ENCODE assay signal across 1 cellular context in the genomic region with DNA sequence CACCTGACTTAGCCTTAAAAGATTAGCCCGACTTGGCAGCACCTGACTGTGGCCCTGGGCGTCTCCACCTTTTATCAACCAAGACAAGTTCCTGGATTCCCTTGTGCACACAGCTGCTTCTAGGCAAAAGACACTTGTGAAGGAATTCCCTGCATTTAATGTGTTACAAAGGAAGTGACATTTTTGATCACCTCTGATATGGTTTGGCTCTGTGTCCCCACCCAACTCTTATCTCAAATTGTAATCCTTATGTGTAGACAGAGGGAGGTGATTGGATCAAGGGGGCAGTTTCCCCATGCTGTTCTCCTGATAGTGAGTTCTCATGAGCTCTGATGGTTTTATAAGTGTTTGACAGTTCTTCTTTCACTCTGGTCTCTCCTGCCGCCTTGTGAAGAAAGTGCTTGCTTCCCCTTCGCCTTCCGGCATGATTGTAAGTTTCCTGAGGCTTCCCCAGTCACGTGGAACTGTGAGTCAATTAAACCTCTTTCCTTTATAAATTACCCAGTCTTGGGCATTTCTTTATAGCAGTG.
TF ChIP-seq lines count a peak whose summit lies in the region.

No MANE protein-coding gene starts in this region.

TF ChIP-seq in K562, 482 proteins besides CTCF, POLR2A, EP300 and RAD21 (continued from another document and continues in another):
- TF ChIP-seq, protein P1, sequence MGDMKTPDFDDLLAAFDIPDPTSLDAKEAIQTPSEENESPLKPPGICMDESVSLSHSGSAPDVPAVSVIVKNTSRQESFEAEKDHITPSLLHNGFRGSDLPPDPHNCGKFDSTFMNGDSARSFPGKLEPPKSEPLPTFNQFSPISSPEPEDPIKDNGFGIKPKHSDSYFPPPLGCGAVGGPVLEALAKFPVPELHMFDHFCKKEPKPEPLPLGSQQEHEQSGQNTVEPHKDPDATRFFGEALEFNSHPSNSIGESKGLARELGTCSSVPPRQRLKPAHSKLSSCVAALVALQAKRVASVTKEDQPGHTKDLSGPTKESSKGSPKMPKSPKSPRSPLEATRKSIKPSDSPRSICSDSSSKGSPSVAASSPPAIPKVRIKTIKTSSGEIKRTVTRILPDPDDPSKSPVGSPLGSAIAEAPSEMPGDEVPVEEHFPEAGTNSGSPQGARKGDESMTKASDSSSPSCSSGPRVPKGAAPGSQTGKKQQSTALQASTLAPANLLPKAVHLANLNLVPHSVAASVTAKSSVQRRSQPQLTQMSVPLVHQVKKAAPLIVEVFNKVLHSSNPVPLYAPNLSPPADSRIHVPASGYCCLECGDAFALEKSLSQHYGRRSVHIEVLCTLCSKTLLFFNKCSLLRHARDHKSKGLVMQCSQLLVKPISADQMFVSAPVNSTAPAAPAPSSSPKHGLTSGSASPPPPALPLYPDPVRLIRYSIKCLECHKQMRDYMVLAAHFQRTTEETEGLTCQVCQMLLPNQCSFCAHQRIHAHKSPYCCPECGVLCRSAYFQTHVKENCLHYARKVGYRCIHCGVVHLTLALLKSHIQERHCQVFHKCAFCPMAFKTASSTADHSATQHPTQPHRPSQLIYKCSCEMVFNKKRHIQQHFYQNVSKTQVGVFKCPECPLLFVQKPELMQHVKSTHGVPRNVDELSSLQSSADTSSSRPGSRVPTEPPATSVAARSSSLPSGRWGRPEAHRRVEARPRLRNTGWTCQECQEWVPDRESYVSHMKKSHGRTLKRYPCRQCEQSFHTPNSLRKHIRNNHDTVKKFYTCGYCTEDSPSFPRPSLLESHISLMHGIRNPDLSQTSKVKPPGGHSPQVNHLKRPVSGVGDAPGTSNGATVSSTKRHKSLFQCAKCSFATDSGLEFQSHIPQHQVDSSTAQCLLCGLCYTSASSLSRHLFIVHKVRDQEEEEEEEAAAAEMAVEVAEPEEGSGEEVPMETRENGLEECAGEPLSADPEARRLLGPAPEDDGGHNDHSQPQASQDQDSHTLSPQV (IDR thresholded peaks at IDR 0.05) = peak; percentile 78
- no peak for TF ChIP-seq E2F3 (CRISPR knock-in tag; IDR thresholded peaks at IDR 0.05)
- peak; percentile 83 for TF ChIP-seq MEIS2 (IDR thresholded peaks at IDR 0.05; ENCODE audit: partially characterized antibody)
- no peak for TF ChIP-seq ZFP36 (IDR thresholded peaks at IDR 0.05; ENCODE audit: low read depth, low read length, partially characterized antibody)
- no peak for TF ChIP-seq TRIM28 (IDR thresholded peaks at IDR 0.05)
- TF ChIP-seq, protein P2, sequence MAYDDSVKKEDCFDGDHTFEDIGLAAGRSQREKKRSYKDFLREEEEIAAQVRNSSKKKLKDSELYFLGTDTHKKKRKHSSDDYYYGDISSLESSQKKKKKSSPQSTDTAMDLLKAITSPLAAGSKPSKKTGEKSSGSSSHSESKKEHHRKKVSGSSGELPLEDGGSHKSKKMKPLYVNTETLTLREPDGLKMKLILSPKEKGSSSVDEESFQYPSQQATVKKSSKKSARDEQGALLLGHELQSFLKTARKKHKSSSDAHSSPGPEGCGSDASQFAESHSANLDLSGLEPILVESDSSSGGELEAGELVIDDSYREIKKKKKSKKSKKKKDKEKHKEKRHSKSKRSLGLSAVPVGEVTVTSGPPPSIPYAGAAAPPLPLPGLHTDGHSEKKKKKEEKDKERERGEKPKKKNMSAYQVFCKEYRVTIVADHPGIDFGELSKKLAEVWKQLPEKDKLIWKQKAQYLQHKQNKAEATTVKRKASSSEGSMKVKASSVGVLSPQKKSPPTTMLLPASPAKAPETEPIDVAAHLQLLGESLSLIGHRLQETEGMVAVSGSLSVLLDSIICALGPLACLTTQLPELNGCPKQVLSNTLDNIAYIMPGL (CRISPR knock-in tag; IDR thresholded peaks at IDR 0.05) = no peak
- no peak for TF ChIP-seq RBM14 (IDR thresholded peaks at IDR 0.05; ENCODE audit: borderline replicate concordance, insufficient read depth, low read depth, low read length)
- TF ChIP-seq LEF1 (IDR thresholded peaks at IDR 0.05) = no peak
- TF ChIP-seq, protein P3, sequence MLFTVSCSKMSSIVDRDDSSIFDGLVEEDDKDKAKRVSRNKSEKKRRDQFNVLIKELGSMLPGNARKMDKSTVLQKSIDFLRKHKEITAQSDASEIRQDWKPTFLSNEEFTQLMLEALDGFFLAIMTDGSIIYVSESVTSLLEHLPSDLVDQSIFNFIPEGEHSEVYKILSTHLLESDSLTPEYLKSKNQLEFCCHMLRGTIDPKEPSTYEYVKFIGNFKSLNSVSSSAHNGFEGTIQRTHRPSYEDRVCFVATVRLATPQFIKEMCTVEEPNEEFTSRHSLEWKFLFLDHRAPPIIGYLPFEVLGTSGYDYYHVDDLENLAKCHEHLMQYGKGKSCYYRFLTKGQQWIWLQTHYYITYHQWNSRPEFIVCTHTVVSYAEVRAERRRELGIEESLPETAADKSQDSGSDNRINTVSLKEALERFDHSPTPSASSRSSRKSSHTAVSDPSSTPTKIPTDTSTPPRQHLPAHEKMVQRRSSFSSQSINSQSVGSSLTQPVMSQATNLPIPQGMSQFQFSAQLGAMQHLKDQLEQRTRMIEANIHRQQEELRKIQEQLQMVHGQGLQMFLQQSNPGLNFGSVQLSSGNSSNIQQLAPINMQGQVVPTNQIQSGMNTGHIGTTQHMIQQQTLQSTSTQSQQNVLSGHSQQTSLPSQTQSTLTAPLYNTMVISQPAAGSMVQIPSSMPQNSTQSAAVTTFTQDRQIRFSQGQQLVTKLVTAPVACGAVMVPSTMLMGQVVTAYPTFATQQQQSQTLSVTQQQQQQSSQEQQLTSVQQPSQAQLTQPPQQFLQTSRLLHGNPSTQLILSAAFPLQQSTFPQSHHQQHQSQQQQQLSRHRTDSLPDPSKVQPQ (CRISPR knock-in tag; IDR thresholded peaks at IDR 0.05; ENCODE audit: borderline replicate concordance) = no peak
- TF ChIP-seq, protein P4, sequence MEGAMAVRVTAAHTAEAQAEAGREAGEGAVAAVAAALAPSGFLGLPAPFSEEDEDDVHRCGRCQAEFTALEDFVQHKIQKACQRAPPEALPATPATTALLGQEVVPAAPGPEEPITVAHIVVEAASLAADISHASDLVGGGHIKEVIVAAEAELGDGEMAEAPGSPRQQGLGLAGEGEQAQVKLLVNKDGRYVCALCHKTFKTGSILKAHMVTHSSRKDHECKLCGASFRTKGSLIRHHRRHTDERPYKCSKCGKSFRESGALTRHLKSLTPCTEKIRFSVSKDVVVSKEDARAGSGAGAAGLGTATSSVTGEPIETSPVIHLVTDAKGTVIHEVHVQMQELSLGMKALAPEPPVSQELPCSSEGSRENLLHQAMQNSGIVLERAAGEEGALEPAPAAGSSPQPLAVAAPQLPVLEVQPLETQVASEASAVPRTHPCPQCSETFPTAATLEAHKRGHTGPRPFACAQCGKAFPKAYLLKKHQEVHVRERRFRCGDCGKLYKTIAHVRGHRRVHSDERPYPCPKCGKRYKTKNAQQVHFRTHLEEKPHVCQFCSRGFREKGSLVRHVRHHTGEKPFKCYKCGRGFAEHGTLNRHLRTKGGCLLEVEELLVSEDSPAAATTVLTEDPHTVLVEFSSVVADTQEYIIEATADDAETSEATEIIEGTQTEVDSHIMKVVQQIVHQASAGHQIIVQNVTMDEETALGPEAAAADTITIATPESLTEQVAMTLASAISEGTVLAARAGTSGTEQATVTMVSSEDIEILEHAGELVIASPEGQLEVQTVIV (CRISPR knock-in tag; IDR thresholded peaks at IDR 0.05; ENCODE audit: borderline replicate concordance) = no peak
- TF ChIP-seq TCF3 (CRISPR knock-in tag; IDR thresholded peaks at IDR 0.05) = peak; percentile 70
- peak; percentile 54; the same call in 1 of the 2 replicates for TF ChIP-seq GATAD2A (IDR thresholded peaks at IDR 0.05)
- no peak for TF ChIP-seq STAG1 (CRISPR knock-in tag; IDR thresholded peaks at IDR 0.05; ENCODE audit: borderline replicate concordance)
- TF ChIP-seq BHLHE40 (IDR thresholded peaks at IDR 0.05; ENCODE audit: low read length) = peak; percentile 51; the same call in 1 of the 2 replicates
- TF ChIP-seq NFYB (IDR thresholded peaks at IDR 0.05; ENCODE audit: extremely low read depth, insufficient read length) = no peak
- TF ChIP-seq, protein P5, sequence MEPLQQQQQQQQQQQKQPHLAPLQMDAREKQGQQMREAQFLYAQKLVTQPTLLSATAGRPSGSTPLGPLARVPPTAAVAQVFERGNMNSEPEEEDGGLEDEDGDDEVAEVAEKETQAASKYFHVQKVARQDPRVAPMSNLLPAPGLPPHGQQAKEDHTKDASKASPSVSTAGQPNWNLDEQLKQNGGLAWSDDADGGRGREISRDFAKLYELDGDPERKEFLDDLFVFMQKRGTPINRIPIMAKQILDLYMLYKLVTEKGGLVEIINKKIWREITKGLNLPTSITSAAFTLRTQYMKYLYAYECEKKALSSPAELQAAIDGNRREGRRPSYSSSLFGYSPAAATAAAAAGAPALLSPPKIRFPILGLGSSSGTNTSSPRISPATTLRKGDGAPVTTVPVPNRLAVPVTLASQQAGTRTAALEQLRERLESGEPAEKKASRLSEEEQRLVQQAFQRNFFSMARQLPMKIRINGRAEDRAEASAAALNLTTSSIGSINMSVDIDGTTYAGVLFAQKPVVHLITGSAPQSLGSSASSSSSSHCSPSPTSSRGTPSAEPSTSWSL (CRISPR knock-in tag; IDR thresholded peaks at IDR 0.05; ENCODE audit: borderline replicate concordance) = no peak
- no peak for TF ChIP-seq SRSF3 (IDR thresholded peaks at IDR 0.05; ENCODE audit: insufficient read depth, low read length)
- TF ChIP-seq ZNF785 (CRISPR knock-in tag; IDR thresholded peaks at IDR 0.05) = no peak
- TF ChIP-seq THRAP3 (IDR thresholded peaks at IDR 0.05; ENCODE audit: borderline replicate concordance) = no peak
- no peak for TF ChIP-seq NEUROD1 (IDR thresholded peaks at IDR 0.05; ENCODE audit: borderline replicate concordance, low read depth, low read length, partially characterized antibody)
- no peak for TF ChIP-seq HOXB6 (CRISPR knock-in tag; IDR thresholded peaks at IDR 0.05; ENCODE audit: borderline replicate concordance)
- no peak for TF ChIP-seq ZNF444 (CRISPR knock-in tag; IDR thresholded peaks at IDR 0.05)
- TF ChIP-seq POLR2B (IDR thresholded peaks at IDR 0.05; ENCODE audit: low read depth, partially characterized antibody) = no peak
- no peak for TF ChIP-seq HMGN3 (IDR thresholded peaks at IDR 0.05; ENCODE audit: borderline replicate concordance, extremely low read depth, insufficient read length, low read depth, low read length)
- TF ChIP-seq, protein P6, sequence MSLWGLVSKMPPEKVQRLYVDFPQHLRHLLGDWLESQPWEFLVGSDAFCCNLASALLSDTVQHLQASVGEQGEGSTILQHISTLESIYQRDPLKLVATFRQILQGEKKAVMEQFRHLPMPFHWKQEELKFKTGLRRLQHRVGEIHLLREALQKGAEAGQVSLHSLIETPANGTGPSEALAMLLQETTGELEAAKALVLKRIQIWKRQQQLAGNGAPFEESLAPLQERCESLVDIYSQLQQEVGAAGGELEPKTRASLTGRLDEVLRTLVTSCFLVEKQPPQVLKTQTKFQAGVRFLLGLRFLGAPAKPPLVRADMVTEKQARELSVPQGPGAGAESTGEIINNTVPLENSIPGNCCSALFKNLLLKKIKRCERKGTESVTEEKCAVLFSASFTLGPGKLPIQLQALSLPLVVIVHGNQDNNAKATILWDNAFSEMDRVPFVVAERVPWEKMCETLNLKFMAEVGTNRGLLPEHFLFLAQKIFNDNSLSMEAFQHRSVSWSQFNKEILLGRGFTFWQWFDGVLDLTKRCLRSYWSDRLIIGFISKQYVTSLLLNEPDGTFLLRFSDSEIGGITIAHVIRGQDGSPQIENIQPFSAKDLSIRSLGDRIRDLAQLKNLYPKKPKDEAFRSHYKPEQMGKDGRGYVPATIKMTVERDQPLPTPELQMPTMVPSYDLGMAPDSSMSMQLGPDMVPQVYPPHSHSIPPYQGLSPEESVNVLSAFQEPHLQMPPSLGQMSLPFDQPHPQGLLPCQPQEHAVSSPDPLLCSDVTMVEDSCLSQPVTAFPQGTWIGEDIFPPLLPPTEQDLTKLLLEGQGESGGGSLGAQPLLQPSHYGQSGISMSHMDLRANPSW (CRISPR knock-in tag; IDR thresholded peaks at IDR 0.05) = no peak
- no peak for TF ChIP-seq FOXM1 (IDR thresholded peaks at IDR 0.05; ENCODE audit: low read depth)
- no peak for TF ChIP-seq FOXM1 (CRISPR knock-in tag; IDR thresholded peaks at IDR 0.05; ENCODE audit: low read depth)
- TF ChIP-seq RBM34 (IDR thresholded peaks at IDR 0.05; ENCODE audit: borderline replicate concordance, insufficient read depth, low read length) = no peak
- TF ChIP-seq SAP30 (IDR thresholded peaks at IDR 0.05; ENCODE audit: borderline replicate concordance, insufficient read depth, low read depth, low read length, poor library complexity, severe bottlenecking) = no peak
- no peak for TF ChIP-seq NBN (IDR thresholded peaks at IDR 0.05; ENCODE audit: low read depth)
- no peak for TF ChIP-seq HEY1 (CRISPR knock-in tag; IDR thresholded peaks at IDR 0.05; ENCODE audit: borderline replicate concordance)
- no peak for TF ChIP-seq ZKSCAN1 (IDR thresholded peaks at IDR 0.05; ENCODE audit: low read depth, low read length)
- TF ChIP-seq TOE1 (IDR thresholded peaks at IDR 0.05; ENCODE audit: borderline replicate concordance) = peak; percentile 51; the same call in 1 of the 2 replicates
- no peak for TF ChIP-seq TOE1 (CRISPR knock-in tag; IDR thresholded peaks at IDR 0.05; ENCODE audit: borderline replicate concordance, low read depth)
- no peak for TF ChIP-seq TSC22D4 (tag; IDR thresholded peaks at IDR 0.05)
- TF ChIP-seq, protein P7, sequence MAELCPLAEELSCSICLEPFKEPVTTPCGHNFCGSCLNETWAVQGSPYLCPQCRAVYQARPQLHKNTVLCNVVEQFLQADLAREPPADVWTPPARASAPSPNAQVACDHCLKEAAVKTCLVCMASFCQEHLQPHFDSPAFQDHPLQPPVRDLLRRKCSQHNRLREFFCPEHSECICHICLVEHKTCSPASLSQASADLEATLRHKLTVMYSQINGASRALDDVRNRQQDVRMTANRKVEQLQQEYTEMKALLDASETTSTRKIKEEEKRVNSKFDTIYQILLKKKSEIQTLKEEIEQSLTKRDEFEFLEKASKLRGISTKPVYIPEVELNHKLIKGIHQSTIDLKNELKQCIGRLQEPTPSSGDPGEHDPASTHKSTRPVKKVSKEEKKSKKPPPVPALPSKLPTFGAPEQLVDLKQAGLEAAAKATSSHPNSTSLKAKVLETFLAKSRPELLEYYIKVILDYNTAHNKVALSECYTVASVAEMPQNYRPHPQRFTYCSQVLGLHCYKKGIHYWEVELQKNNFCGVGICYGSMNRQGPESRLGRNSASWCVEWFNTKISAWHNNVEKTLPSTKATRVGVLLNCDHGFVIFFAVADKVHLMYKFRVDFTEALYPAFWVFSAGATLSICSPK (IDR thresholded peaks at IDR 0.05; ENCODE audit: borderline replicate concordance) = no peak
- TF ChIP-seq OTX1 (CRISPR knock-in tag; IDR thresholded peaks at IDR 0.05) = no peak
- no peak for TF ChIP-seq TAF7 (tag; IDR thresholded peaks at IDR 0.05)
- TF ChIP-seq SRSF7 (optimal IDR thresholded peaks at IDR 0.05; ENCODE audit: low read depth, low read length) = no peak
